8 cellular contexts compared by ENCODE assay signal in genomic region chr5:57316798-57317327, GRCh38.
DNase-seq lines count a peak whose midpoint lies in the region; ATAC-seq and TF ChIP-seq lines count a peak whose summit lies in the region.

No MANE protein-coding gene starts in this region.

- no peak overlapping the region for H3K4me2 ChIP-seq in Karpas-422 (ENCODE audit: low read depth, low read length, poor library complexity, severe bottlenecking)

- no peaks in the 10 kb centered on the region for H3K9me2 ChIP-seq in Karpas-422 (replicated peaks; ENCODE audit: insufficient read depth, low read length)

- no peak overlapping the region for H3K27ac Mint-ChIP-seq in stimulated activated effector memory CD8-positive, alpha-beta T cell treated with anti-CD3 and anti-CD28 coated beads, Interleukin-12 subunit alpha, Interleukin-12 subunit beta, amount 100 ng/mL, for 72 hours

- H3K4me1 Mint-ChIP-seq in stimulated activated effector memory CD8-positive, alpha-beta T cell treated with anti-CD3 and anti-CD28 coated beads, Interleukin-12 subunit alpha, Interleukin-12 subunit beta, amount 100 ng/mL, for 72 hours = no peaks in the 10 kb centered on the region

- H3K9ac ChIP-seq in Karpas-422 (ENCODE audit: low read length) = no peak overlapping the region

- H3K27ac ChIP-seq in Panc1 (ENCODE audit: low read length) (peak overlapping the region; percentile 24; the same call in 1 of the 2 replicates), Karpas-422 (ENCODE audit: low read length) (no peak overlapping the region)

- H3K9me3 Mint-ChIP-seq in stimulated activated effector memory CD8-positive, alpha-beta T cell treated with anti-CD3 and anti-CD28 coated beads, Interleukin-12 subunit alpha, Interleukin-12 subunit beta, amount 100 ng/mL, for 72 hours = no peaks in the 10 kb centered on the region

- H3K4me1 ChIP-seq in Panc1 (ENCODE audit: control insufficient read depth, insufficient read depth, low read length) (no peaks in the 10 kb centered on the region; the same call in 1 of the 2 replicates), Karpas-422 (ENCODE audit: low read length) (no peaks in the 10 kb centered on the region)

- POLR2A ChIA-PET in Panc1 (lab: Charles Lee) = interaction anchor here (0.5 to 0.6 kb wide), 2 partner anchors 56 to 93 kb away, joined by 3 to 4 read pairs; no protein-coding TSS in a partner anchor

- no peak overlapping the region for H3K4me3 Mint-ChIP-seq in stimulated activated effector memory CD8-positive, alpha-beta T cell treated with anti-CD3 and anti-CD28 coated beads, Interleukin-12 subunit alpha, Interleukin-12 subunit beta, amount 100 ng/mL, for 72 hours

- DNase-seq in NK-92 treated with Interleukin-12 subunit alpha and Interleukin-12 subunit beta, amount 100 ng/mL, for 24 hours (lab: John Stamatoyannopoulos, UW) = peak; percentile 69
- no peak for DNase-seq in NK-92 (lab: John Stamatoyannopoulos, UW; ENCODE audit: unreplicated experiment)
- no peak for DNase-seq in Panc1 (ENCODE audit: low read depth, low spot score)
- DNase-seq in fibroblast of the conjunctiva (ENCODE audit: low read depth) = peak; percentile 73
- no peak for DNase-seq in stimulated activated effector memory CD8-positive, alpha-beta T cell treated with anti-CD3 and anti-CD28 coated beads, Interleukin-12 subunit alpha, Interleukin-12 subunit beta, amount 100 ng/mL, for 72 hours (ENCODE audit: low spot score in 2 of 2)
- no peak for DNase-seq in NCI-H526 (lab: John Stamatoyannopoulos, UW)
- no peak for DNase-seq in medulla oblongata (ENCODE audit: extremely low spot score)
- no peak for DNase-seq in Karpas-422

- no peaks in the 10 kb centered on the region for H4K20me1 ChIP-seq in Karpas-422 (ENCODE audit: insufficient read depth, low read depth, low read length)

- no peak overlapping the region for H2AFZ ChIP-seq in Karpas-422 (ENCODE audit: low read length)

- no peaks in the 10 kb centered on the region for H3K27me3 ChIP-seq in Panc1 (ENCODE audit: control insufficient read depth, insufficient read depth, low read length)
- no peaks in the 10 kb centered on the region for H3K27me3 ChIP-seq in Karpas-422 (ENCODE audit: low read length)

- no peak overlapping the region for H3K4me3 ChIP-seq in Panc1 (ENCODE audit: low read depth in 2 of 2, low read length in 2 of 2)
- no peak overlapping the region for H3K4me3 ChIP-seq in Karpas-422 (ENCODE audit: low read length)

- H3K9me3 ChIP-seq in Panc1 (ENCODE audit: control insufficient read depth, insufficient read depth, low read depth, low read length) (no peaks in the 10 kb centered on the region), Karpas-422 (ENCODE audit: low read length) (no peaks in the 10 kb centered on the region)

- TF ChIP-seq CTCF in Panc1 (IDR thresholded peaks at IDR 0.05) = no peak

- ATAC-seq in Panc1 = no peak
- ATAC-seq in stimulated activated effector memory CD8-positive, alpha-beta T cell treated with anti-CD3 and anti-CD28 coated beads, Interleukin-12 subunit alpha, Interleukin-12 subunit beta, amount 100 ng/mL, for 72 hours = peak; percentile 90

- in situ Hi-C loops in Panc1 (cut with HindIII; ENCODE audit: low pct_unique_long_range_greater_than_20kb, low sequenced_read_pairs) = no loop called here

- CTCF ChIA-PET in Panc1 (lab: Charles Lee) = no interaction called here

- H3K36me3 Mint-ChIP-seq in stimulated activated effector memory CD8-positive, alpha-beta T cell treated with anti-CD3 and anti-CD28 coated beads, Interleukin-12 subunit alpha, Interleukin-12 subunit beta, amount 100 ng/mL, for 72 hours = no peaks in the 10 kb centered on the region

- BruUV-seq in Panc1 (replicated peaks; lab: Mats Ljungman, UMichigan) = no TSS peak

- H3K79me2 ChIP-seq in Karpas-422 (ENCODE audit: low read length) = no peaks in the 10 kb centered on the region

- intact Hi-C loops in Panc1 (cut with micrococcal nuclease; ENCODE audit: unreplicated experiment) = no loop called here

- no peaks in the 10 kb centered on the region for H3K36me3 ChIP-seq in Panc1 (ENCODE audit: control insufficient read depth, insufficient read depth, low read length)
- no peaks in the 10 kb centered on the region for H3K36me3 ChIP-seq in Karpas-422 (ENCODE audit: insufficient read depth, low read length)

Comparison
In these comparisons a context has a peak if more than half of its experiments do, and no peak if none do; other contexts are left out.
1. DNase-seq: peak in NK-92 treated with Interleukin-12 subunit alpha and Interleukin-12 subunit beta, amount 100 ng/mL, for 24 hours (single experiment) and fibroblast of the conjunctiva (single experiment); none in NK-92 (single experiment), Panc1 (single experiment), stimulated activated effector memory CD8-positive, alpha-beta T cell treated with anti-CD3 and anti-CD28 coated beads, Interleukin-12 subunit alpha, Interleukin-12 subunit beta, amount 100 ng/mL, for 72 hours (0 of 2), NCI-H526 (0 of 2), medulla oblongata (single experiment) and Karpas-422 (single experiment).